11 cellular contexts compared by ENCODE assay signal in the genomic region with DNA sequence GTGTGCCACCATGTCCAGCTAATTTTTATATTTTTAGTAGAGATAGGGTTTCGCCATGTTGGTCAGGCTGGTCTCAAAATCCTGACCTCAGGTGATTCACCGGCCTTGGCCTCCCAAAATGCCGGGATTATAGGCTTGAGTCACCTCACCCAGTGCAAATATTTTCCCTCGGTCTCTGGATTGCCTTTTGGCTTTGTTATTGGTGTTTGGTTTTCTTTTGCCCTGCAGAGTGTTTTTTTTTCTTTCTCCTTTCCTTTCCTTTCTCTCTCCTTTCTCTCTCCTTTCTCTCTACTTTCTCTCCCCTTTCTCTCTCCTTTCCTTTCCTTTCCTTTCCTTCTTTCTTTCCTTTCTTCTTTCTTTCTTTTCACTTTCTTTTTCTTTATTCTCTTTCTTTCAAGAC. TPM values are rescaled to one million over a fixed set of nuclear protein-coding genes. Genes with fewer than 3 reads are reported as not detected.
DNase-seq lines count a peak whose midpoint lies in the region; FAIRE-seq and TF ChIP-seq lines count a peak whose summit lies in the region.
"Had no signal": no experiment of that assay in that cellular context is flagged by ENCODE, and none has a peak within 500 bp of the region (broad histone marks: within the 10 kb centered on the region; RNA-seq: fewer than 3 reads in every experiment).

No MANE protein-coding gene starts in this region.

- H3K9me3 ChIP-seq in mesenchymal stem cell (ENCODE audit: control insufficient read depth, low read length) (no peaks in the 10 kb centered on the region), small intestine (ENCODE audit: control insufficient read depth, low read depth) (no peaks in the 10 kb centered on the region)
- H3K9me3 ChIP-seq: testis had no signal

- H3K4me2 ChIP-seq in mesenchymal stem cell (ENCODE audit: low read length, poor library complexity, severe bottlenecking), result no peak overlapping the region

- H4K8ac ChIP-seq in mesenchymal stem cell (ENCODE audit: low read length), result no peak overlapping the region

- no peak overlapping the region for H2BK120ac ChIP-seq in mesenchymal stem cell (ENCODE audit: low read depth, low read length)

- H2BK12ac ChIP-seq in mesenchymal stem cell (ENCODE audit: low read length in 2 of 2), result no peak overlapping the region

- H3K27me3 ChIP-seq in bronchial epithelial cell (ENCODE audit: control insufficient read depth, insufficient read depth, low read length) (no peaks in the 10 kb centered on the region), mesenchymal stem cell (ENCODE audit: control insufficient read depth in 1 of 2, insufficient read depth in 1 of 2, low read length in 2 of 2) (no peaks in the 10 kb centered on the region), small intestine (ENCODE audit: control insufficient read depth in 2 of 2, insufficient read depth in 2 of 2, low read length in 2 of 2) (no peaks in the 10 kb centered on the region)
- H3K27me3 ChIP-seq: testis had no signal

- no peak overlapping the region for H4K91ac ChIP-seq in mesenchymal stem cell (ENCODE audit: low read length)

- H3K23ac ChIP-seq in mesenchymal stem cell (ENCODE audit: low read length in 2 of 2), result no peak overlapping the region

- peaks cover 40% of the 10 kb centered on the region for H3K79me1 ChIP-seq in mesenchymal stem cell (replicated peaks; ENCODE audit: low read length, poor library complexity, severe bottlenecking)

- no peak for FAIRE-seq in bronchial epithelial cell (lab: Jason Lieb, UNC)
- no peak for FAIRE-seq in small intestine (lab: Jason Lieb, UNC)

- DNase-seq in AG10803 (ENCODE audit: low read depth), result peak; percentile 67
- peak; percentile 37 for DNase-seq in LNCaP clone FGC (ENCODE audit: low read depth)
- peak; percentile 68 for DNase-seq in bronchial epithelial cell (ENCODE audit: low read depth)
- peak; percentile 33 for DNase-seq in mesenchymal stem cell
- no peak for DNase-seq in small intestine
- DNase-seq in DMS79 (lab: John Stamatoyannopoulos, UW), result no peak
- DNase-seq in NCI-H1092 treated with DMSO at 0.1 percent for 48 hours (lab: John Stamatoyannopoulos, UW), result no peak
- no peak for DNase-seq in cortex of kidney (lab: John Stamatoyannopoulos, UW)
- DNase-seq: activated CD4-positive, CD25-positive, alpha-beta regulatory T cell treated with anti-CD3 and anti-CD28 coated beads, Interleukin-2, amount 50 U/mL, for 72 hours; GOT3; testis had no signal

- H3K4me1 ChIP-seq in mesenchymal stem cell (ENCODE audit: control insufficient read depth, insufficient read depth, low read depth, low read length) (peaks cover 33% of the 10 kb centered on the region), small intestine (ENCODE audit: control insufficient read depth in 2 of 2, insufficient read depth in 1 of 2, low read depth in 1 of 2, low read length in 1 of 2) (no peaks in the 10 kb centered on the region)
- H3K4me1 ChIP-seq: testis had no signal

- no peak overlapping the region for H3K4me3 ChIP-seq in AG10803 (ENCODE audit: low read length)
- H3K4me3 ChIP-seq in LNCaP clone FGC (ENCODE audit: low read depth, low read length), result peak overlapping the region; percentile 7; the same call in 1 of the 2 replicates
- H3K4me3 ChIP-seq in bronchial epithelial cell (ENCODE audit: low read depth, low read length), result no peak overlapping the region
- H3K4me3 ChIP-seq in mesenchymal stem cell (ENCODE audit: insufficient read depth in 1 of 2, low read depth in 1 of 2, low read length in 2 of 2), result peak overlapping the region in 1 of 2 experiments; percentile 40
- H3K4me3 ChIP-seq in small intestine (ENCODE audit: low read depth in 1 of 2, low read length in 2 of 2), result no peak overlapping the region
- H3K4me3 ChIP-seq: testis had no signal

- H3K14ac ChIP-seq in mesenchymal stem cell (ENCODE audit: low read length in 2 of 2), result no peak overlapping the region

- no peak overlapping the region for H3K18ac ChIP-seq in mesenchymal stem cell (ENCODE audit: low read depth in 1 of 2, low read length in 2 of 2)

- no peak overlapping the region for H2AK5ac ChIP-seq in mesenchymal stem cell (ENCODE audit: low read length, severe bottlenecking)

- H2BK5ac ChIP-seq in mesenchymal stem cell (ENCODE audit: low read depth, low read length, poor library complexity, severe bottlenecking), result no peak overlapping the region

- no peak overlapping the region for H2AFZ ChIP-seq in mesenchymal stem cell (ENCODE audit: low read depth, low read length)

- H2BK15ac ChIP-seq in mesenchymal stem cell (ENCODE audit: low read depth, poor library complexity, severe bottlenecking), result no peak overlapping the region

- TF ChIP-seq CTCF in AG10803 (conservative IDR thresholded peaks at IDR 0.05; ENCODE audit: low read length) (0 out of 2 replicates have a peak, but pooled peaks have one; percentile 1), LNCaP clone FGC (IDR thresholded peaks at IDR 0.05; ENCODE audit: control insufficient read depth, extremely low read depth, insufficient read depth) (no peak), bronchial epithelial cell (IDR thresholded peaks at IDR 0.05; ENCODE audit: insufficient read depth, low read length, severe bottlenecking) (no peak)

- 74% methylated on average over 2 of the region's 4 CpGs for WGBS in mesenchymal stem cell
- WGBS in small intestine, 3 donors, result 73 to 87% (median 75%) methylated on average over 4 of the region's 4 CpGs

- H3K9ac ChIP-seq in mesenchymal stem cell (ENCODE audit: low read length), result peak overlapping the region; percentile 67

- H3K27ac ChIP-seq in mesenchymal stem cell (ENCODE audit: low read length, poor library complexity, severe bottlenecking) (no peak overlapping the region), small intestine (ENCODE audit: low read depth in 1 of 2, low read length in 1 of 2) (no peak overlapping the region)
- H3K27ac ChIP-seq: testis had no signal

- H3K4ac ChIP-seq in mesenchymal stem cell (ENCODE audit: low read depth in 1 of 2, low read length in 2 of 2), result no peak overlapping the region

- H3K36me3 ChIP-seq in bronchial epithelial cell (ENCODE audit: control insufficient read depth, insufficient read depth, low read length) (peaks cover 8% of the 10 kb centered on the region), mesenchymal stem cell (ENCODE audit: control insufficient read depth in 1 of 2, insufficient read depth in 2 of 2, low read depth in 1 of 2, low read length in 2 of 2) (peaks cover 18 to 55% of the 10 kb centered on the region in 2 experiments), small intestine (ENCODE audit: control insufficient read depth in 2 of 2, insufficient read depth in 2 of 2, low read length in 2 of 2) (no peaks in the 10 kb centered on the region)

RNA-seq across cellular contexts. Expression of gene KDM4B, which starts 33.2 kb away (rescaled TPM):
- total RNA-seq in bronchial epithelial cell, result 12.6 and 12.7 TPM in 2 replicates
- polyA plus RNA-seq in mesenchymal stem cell (2013, experiment 1 of 2), result 13.3 TPM
- 11.9 TPM for polyA plus RNA-seq in mesenchymal stem cell (2013, experiment 2 of 2)
- 10 to 100 TPM in 1 of 3 donors, 1 to 10 TPM in 2; 8.1 to 11.4 (median 9.8) TPM for polyA plus RNA-seq in small intestine

Comparison
In these comparisons a context has a peak if more than half of its experiments do, and no peak if none do; other contexts are left out.
1. DNase-seq: peak in AG10803 (single experiment), LNCaP clone FGC (single experiment), bronchial epithelial cell (single experiment) and mesenchymal stem cell (single experiment); none in small intestine (single experiment), DMS79 (single experiment), NCI-H1092 treated with DMSO at 0.1 percent for 48 hours (single experiment) and cortex of kidney (single experiment).